ENCODE assay signal across 1 cellular context in the genomic region with DNA sequence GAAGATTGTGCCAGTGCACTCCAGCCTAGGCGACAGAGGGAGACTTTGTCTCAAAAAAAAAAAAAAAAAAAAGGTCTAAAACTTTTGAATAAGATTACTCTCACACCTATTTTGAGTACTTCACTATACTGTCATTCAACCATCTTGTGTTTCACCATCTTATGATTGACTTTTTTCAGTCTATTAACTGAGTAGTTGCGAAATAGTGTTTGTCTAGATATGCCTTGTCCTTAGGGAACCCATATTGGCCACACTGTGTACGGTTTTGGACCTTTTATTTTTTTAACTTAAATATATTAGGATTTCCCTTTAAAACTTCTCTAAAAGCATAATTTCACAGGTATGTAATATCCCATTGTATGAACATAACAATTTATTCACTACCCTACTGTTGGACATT.
A peak's percentile ranks its signal among the peaks of the same experiment; 100 is the strongest.
TF ChIP-seq lines count a peak whose summit lies in the region.

No MANE protein-coding gene starts in this region.

TF ChIP-seq in HepG2, 621 proteins besides CTCF, POLR2A, EP300 and RAD21:
- TF ChIP-seq ZFP91 (CRISPR knock-in tag; IDR thresholded peaks at IDR 0.05; ENCODE audit: borderline replicate concordance) (no peak), NAIF1 (CRISPR knock-in tag; IDR thresholded peaks at IDR 0.05; ENCODE audit: borderline replicate concordance) (no peak), CEBPB (IDR thresholded peaks at IDR 0.05; ENCODE audit: borderline replicate concordance, low read depth, low read length) (peak; percentile 83), SIX1 (CRISPR knock-in tag; IDR thresholded peaks at IDR 0.05; ENCODE audit: borderline replicate concordance) (no peak), POGK (CRISPR knock-in tag; conservative IDR thresholded peaks at IDR 0.05) (no peak), ARHGAP35 (CRISPR knock-in tag; IDR thresholded peaks at IDR 0.05; ENCODE audit: borderline replicate concordance) (no peak)
- TF ChIP-seq, protein P1, sequence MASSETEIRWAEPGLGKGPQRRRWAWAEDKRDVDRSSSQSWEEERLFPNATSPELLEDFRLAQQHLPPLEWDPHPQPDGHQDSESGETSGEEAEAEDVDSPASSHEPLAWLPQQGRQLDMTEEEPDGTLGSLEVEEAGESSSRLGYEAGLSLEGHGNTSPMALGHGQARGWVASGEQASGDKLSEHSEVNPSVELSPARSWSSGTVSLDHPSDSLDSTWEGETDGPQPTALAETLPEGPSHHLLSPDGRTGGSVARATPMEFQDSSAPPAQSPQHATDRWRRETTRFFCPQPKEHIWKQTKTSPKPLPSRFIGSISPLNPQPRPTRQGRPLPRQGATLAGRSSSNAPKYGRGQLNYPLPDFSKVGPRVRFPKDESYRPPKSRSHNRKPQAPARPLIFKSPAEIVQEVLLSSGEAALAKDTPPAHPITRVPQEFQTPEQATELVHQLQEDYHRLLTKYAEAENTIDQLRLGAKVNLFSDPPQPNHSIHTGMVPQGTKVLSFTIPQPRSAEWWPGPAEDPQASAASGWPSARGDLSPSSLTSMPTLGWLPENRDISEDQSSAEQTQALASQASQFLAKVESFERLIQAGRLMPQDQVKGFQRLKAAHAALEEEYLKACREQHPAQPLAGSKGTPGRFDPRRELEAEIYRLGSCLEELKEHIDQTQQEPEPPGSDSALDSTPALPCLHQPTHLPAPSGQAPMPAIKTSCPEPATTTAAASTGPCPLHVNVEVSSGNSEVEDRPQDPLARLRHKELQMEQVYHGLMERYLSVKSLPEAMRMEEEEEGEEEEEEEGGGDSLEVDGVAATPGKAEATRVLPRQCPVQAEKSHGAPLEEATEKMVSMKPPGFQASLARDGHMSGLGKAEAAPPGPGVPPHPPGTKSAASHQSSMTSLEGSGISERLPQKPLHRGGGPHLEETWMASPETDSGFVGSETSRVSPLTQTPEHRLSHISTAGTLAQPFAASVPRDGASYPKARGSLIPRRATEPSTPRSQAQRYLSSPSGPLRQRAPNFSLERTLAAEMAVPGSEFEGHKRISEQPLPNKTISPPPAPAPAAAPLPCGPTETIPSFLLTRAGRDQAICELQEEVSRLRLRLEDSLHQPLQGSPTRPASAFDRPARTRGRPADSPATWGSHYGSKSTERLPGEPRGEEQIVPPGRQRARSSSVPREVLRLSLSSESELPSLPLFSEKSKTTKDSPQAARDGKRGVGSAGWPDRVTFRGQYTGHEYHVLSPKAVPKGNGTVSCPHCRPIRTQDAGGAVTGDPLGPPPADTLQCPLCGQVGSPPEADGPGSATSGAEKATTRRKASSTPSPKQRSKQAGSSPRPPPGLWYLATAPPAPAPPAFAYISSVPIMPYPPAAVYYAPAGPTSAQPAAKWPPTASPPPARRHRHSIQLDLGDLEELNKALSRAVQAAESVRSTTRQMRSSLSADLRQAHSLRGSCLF (CRISPR knock-in tag; IDR thresholded peaks at IDR 0.05; ENCODE audit: borderline replicate concordance), result no peak
